Comparison of ENCODE assay signal across 9 cellular contexts in the genomic region with DNA sequence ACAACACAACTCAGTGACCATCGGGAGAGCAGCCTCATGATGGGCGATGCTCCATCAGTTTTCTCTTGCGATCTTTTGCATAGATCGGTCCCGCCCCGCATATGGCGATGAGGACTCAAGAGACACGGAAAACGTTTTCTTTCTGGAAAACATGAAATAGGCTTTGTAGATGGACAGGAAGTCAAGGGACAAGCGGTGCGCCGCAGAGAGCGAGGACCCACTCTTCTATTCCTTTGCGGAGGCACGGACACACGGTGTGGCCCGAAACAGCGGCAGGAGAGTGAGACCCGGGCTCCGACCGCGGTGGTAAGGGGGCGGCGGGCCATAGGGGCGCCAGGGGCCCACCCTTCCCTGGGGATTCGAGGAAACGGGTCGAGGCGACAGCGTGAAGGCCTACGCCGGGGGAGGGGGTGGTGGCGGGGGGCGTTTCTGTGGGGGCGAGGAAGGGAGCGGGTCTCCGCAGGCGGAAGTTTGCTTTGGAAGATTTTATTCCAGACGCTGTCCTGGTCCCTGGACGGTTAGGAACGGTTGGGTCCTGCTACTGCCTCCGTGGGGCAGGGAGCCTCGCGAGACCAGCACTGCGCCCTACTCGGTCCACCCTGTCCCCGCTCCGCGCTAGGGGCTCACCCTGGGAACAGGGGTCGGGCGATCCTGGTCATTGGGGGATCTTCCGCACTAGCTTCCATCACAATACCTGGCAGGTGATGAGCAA. TPM values are rescaled to one million over a fixed set of nuclear protein-coding genes. Genes with fewer than 3 reads are reported as not detected.
DNase-seq lines count a peak whose midpoint lies in the region; TF ChIP-seq lines count a peak whose summit lies in the region.
"Had no signal": no experiment of that assay in that cellular context is flagged by ENCODE, and none has a peak within 500 bp of the region (broad histone marks: within the 10 kb centered on the region; RNA-seq: fewer than 3 reads in every experiment).

No MANE protein-coding gene starts in this region.

- no peak for TF ChIP-seq CTCF in left ventricle myocardium inferior (IDR thresholded peaks at IDR 0.05; ENCODE audit: borderline replicate concordance)
- no peak for TF ChIP-seq CTCF in sigmoid colon (IDR thresholded peaks at IDR 0.05)

- WGBS in sigmoid colon, 2 donors = 1% methylated on average over 52 of the region's 52 CpGs

- peak; percentile 14 for DNase-seq in activated CD4-positive, alpha-beta T cell treated with anti-CD3 and anti-CD28 coated beads, Interleukin-2, amount 10 ng/mL, durations not matched to agents 7 days and 5 days
- no peak for DNase-seq in activated CD4-positive, alpha-beta T cell treated with anti-CD3 and anti-CD28 coated beads, Interleukin-2, amount 50 U/mL, for 4 hours
- DNase-seq in LoVo (ENCODE audit: low spot score) (peak; percentile 32), left ventricle myocardium inferior (no peak), sigmoid colon (no peak), DMS153 (lab: John Stamatoyannopoulos, UW) (no peak), occipital lobe (lab: John Stamatoyannopoulos, UW) (no peak)
- DNase-seq in activated CD8-positive, alpha-beta memory T cell treated with anti-CD3 and anti-CD28 coated beads, Interleukin-2, amount 50 U/mL, for 48 hours = peak; percentile 63

- POLR2A ChIA-PET in activated CD4-positive, alpha-beta T cell treated with anti-CD3 and anti-CD28 coated beads, Interleukin-2, amount 10 ng/mL, durations not matched to agents 7 days and 5 days (lab: Charles Lee) = interaction anchor here (0.5 to 0.6 kb wide), 2 partner anchors 30 to 319 kb away, joined by 3 to 5 read pairs; no protein-coding TSS in a partner anchor

- CTCF ChIA-PET in activated CD4-positive, alpha-beta T cell treated with anti-CD3 and anti-CD28 coated beads, Interleukin-2, amount 10 ng/mL, durations not matched to agents 7 days and 5 days (lab: Charles Lee) = interaction anchor here (1.7 kb wide), 1 partner anchor 11 kb away, joined by 6 read pairs; no protein-coding TSS in a partner anchor

- no peaks in the 10 kb centered on the region for H3K27me3 ChIP-seq in left ventricle myocardium inferior (ENCODE audit: low read depth)
- H3K27me3 ChIP-seq in sigmoid colon = no peaks in the 10 kb centered on the region
- H3K27me3 ChIP-seq: foreskin keratinocyte had no signal

- H3K27me3 Mint-ChIP-seq in activated CD4-positive, alpha-beta T cell treated with anti-CD3 and anti-CD28 coated beads, Interleukin-2, amount 10 ng/mL, durations not matched to agents 7 days and 5 days = no peaks in the 10 kb centered on the region

- peak overlapping the region; percentile 97 for H3K4me3 Mint-ChIP-seq in activated CD4-positive, alpha-beta T cell treated with anti-CD3 and anti-CD28 coated beads, Interleukin-2, amount 10 ng/mL, durations not matched to agents 7 days and 5 days

- H3K4me3 ChIP-seq in left ventricle myocardium inferior (peak overlapping the region; percentile 75), sigmoid colon (peak overlapping the region; percentile 44 to 91 (median 72))

- H3K36me3 ChIP-seq in left ventricle myocardium inferior (no peaks in the 10 kb centered on the region), sigmoid colon (no peaks in the 10 kb centered on the region)

- peaks cover 3% of the 10 kb centered on the region for H3K36me3 Mint-ChIP-seq in activated CD4-positive, alpha-beta T cell treated with anti-CD3 and anti-CD28 coated beads, Interleukin-2, amount 10 ng/mL, durations not matched to agents 7 days and 5 days (ENCODE audit: low read depth)

- H3K9me3 ChIP-seq in left ventricle myocardium inferior (replicated peaks) (no peaks in the 10 kb centered on the region), sigmoid colon (no peaks in the 10 kb centered on the region)

- H3K9me3 Mint-ChIP-seq in activated CD4-positive, alpha-beta T cell treated with anti-CD3 and anti-CD28 coated beads, Interleukin-2, amount 10 ng/mL, durations not matched to agents 7 days and 5 days = no peaks in the 10 kb centered on the region

- peak overlapping the region; percentile 54 for H3K27ac ChIP-seq in left ventricle myocardium inferior (replicated peaks)
- peak overlapping the region; percentile 58 to 81 (median 76) for H3K27ac ChIP-seq in sigmoid colon
- H3K27ac ChIP-seq: foreskin keratinocyte had no signal

- no peak for TF ChIP-seq POLR2A in sigmoid colon (IDR thresholded peaks at IDR 0.05)

- no peak for TF ChIP-seq EP300 in sigmoid colon (IDR thresholded peaks at IDR 0.05)

- intact Hi-C loops in left ventricle myocardium inferior (cut with micrococcal nuclease) (no loop called here), sigmoid colon (cut with DNase I) (no loop called here)

- H3K4me1 Mint-ChIP-seq in activated CD4-positive, alpha-beta T cell treated with anti-CD3 and anti-CD28 coated beads, Interleukin-2, amount 10 ng/mL, durations not matched to agents 7 days and 5 days = peaks cover 30% of the 10 kb centered on the region

- H3K4me1 ChIP-seq in left ventricle myocardium inferior = peaks cover 22% of the 10 kb centered on the region
- H3K4me1 ChIP-seq in sigmoid colon = peaks cover 0 to 22% (median 12%) of the 10 kb centered on the region in 4 donors
- H3K4me1 ChIP-seq: foreskin keratinocyte had no signal

- H3K27ac Mint-ChIP-seq in activated CD4-positive, alpha-beta T cell treated with anti-CD3 and anti-CD28 coated beads, Interleukin-2, amount 10 ng/mL, durations not matched to agents 7 days and 5 days = peak overlapping the region; percentile 89

RNA-seq across cellular contexts. Expression of a gene that starts 0.8 kb away (rescaled TPM):
- total RNA-seq in activated CD4-positive, alpha-beta T cell treated with anti-CD3 and anti-CD28 coated beads, Interleukin-2, amount 10 ng/mL, durations not matched to agents 7 days and 5 days = 10 to 100 TPM; 14.6 to 17.3 TPM
- total RNA-seq in left ventricle myocardium inferior = 3.8 TPM
- total RNA-seq in sigmoid colon = 1 to 10 TPM; 3.7 to 4.9 (median 3.9) TPM
- 1 to 10 TPM; 1.8 to 5.5 (median 2.3) TPM for polyA plus RNA-seq in sigmoid colon
- total RNA-seq in occipital lobe = 17.6 TPM

RNA-seq across cellular contexts. Expression of a gene that starts 14.1 kb away (rescaled TPM):
- under 1 TPM; 0.35 to 0.50 TPM for total RNA-seq in activated CD4-positive, alpha-beta T cell treated with anti-CD3 and anti-CD28 coated beads, Interleukin-2, amount 10 ng/mL, durations not matched to agents 7 days and 5 days
- total RNA-seq in left ventricle myocardium inferior = 0.77 TPM
- total RNA-seq in sigmoid colon = under 1 TPM in 1 of 4 donors, not detected in 3; 0.16 TPM
- under 1 TPM in 1 of 3 donors, not detected in 2; 0.13 TPM for polyA plus RNA-seq in sigmoid colon
- not detected for total RNA-seq in occipital lobe
- total RNA-seq: foreskin keratinocyte had no signal
- polyA plus RNA-seq: foreskin keratinocyte had no signal

RNA-seq across cellular contexts. Expression of a gene that starts 27.8 kb away (rescaled TPM):
- 100 to 1,000 TPM; 110 to 117 TPM for total RNA-seq in activated CD4-positive, alpha-beta T cell treated with anti-CD3 and anti-CD28 coated beads, Interleukin-2, amount 10 ng/mL, durations not matched to agents 7 days and 5 days
- total RNA-seq in left ventricle myocardium inferior (41.8 TPM), sigmoid colon (10 to 100 TPM; 49.6 to 68.7 (median 66.9) TPM), occipital lobe (44.6 TPM)
- 10 to 100 TPM; 47.9 to 55.8 (median 51.7) TPM for polyA plus RNA-seq in sigmoid colon

RNA-seq across cellular contexts. Expression of a gene that starts 40.5 kb away (rescaled TPM):
- total RNA-seq in activated CD4-positive, alpha-beta T cell treated with anti-CD3 and anti-CD28 coated beads, Interleukin-2, amount 10 ng/mL, durations not matched to agents 7 days and 5 days = 1 to 10 TPM; 7.3 to 7.5 TPM
- total RNA-seq in left ventricle myocardium inferior = 10.3 TPM
- total RNA-seq in sigmoid colon = under 1 TPM in 3 of 4 donors, not detected in 1; 0.27 to 0.71 (median 0.49) TPM
- polyA plus RNA-seq in sigmoid colon = 10 to 100 TPM in 2 of 3 donors, 1 to 10 TPM in 1; 7.1 to 18.0 (median 10.4) TPM
- 0.16 TPM for total RNA-seq in occipital lobe
- total RNA-seq: foreskin keratinocyte had no signal

RNA-seq across cellular contexts. Expression of a gene that starts 48.5 kb away (rescaled TPM):
- total RNA-seq in activated CD4-positive, alpha-beta T cell treated with anti-CD3 and anti-CD28 coated beads, Interleukin-2, amount 10 ng/mL, durations not matched to agents 7 days and 5 days = 1 to 10 TPM in 1 of 2 experiments, under 1 TPM in 1; 0.89 to 1.1 TPM
- total RNA-seq in left ventricle myocardium inferior (not detected), sigmoid colon (not detected), occipital lobe (0.16 TPM)
- under 1 TPM; 0.20 to 0.69 (median 0.60) TPM for polyA plus RNA-seq in sigmoid colon

Comparison
In these comparisons a context has a peak if more than half of its experiments do, and no peak if none do; other contexts are left out.
1. DNase-seq: peak in activated CD4-positive, alpha-beta T cell treated with anti-CD3 and anti-CD28 coated beads, Interleukin-2, amount 10 ng/mL, durations not matched to agents 7 days and 5 days (single experiment), LoVo (single experiment) and activated CD8-positive, alpha-beta memory T cell treated with anti-CD3 and anti-CD28 coated beads, Interleukin-2, amount 50 U/mL, for 48 hours (single experiment); none in activated CD4-positive, alpha-beta T cell treated with anti-CD3 and anti-CD28 coated beads, Interleukin-2, amount 50 U/mL, for 4 hours (0 of 2), left ventricle myocardium inferior (single experiment), sigmoid colon (single experiment), DMS153 (single experiment) and occipital lobe (single experiment).